1 cellular context compared by ENCODE assay signal in genomic region chr22:37639771-37640590, GRCh38.
TF ChIP-seq lines count a peak whose summit lies in the region.

No MANE protein-coding gene starts in this region.

TF ChIP-seq in HepG2, 621 proteins besides CTCF, POLR2A, EP300 and RAD21 (continued from another document and continues in another):
- no peak for TF ChIP-seq GMEB2 (CRISPR knock-in tag; IDR thresholded peaks at IDR 0.05; ENCODE audit: low read depth)
- TF ChIP-seq ZEB1 (IDR thresholded peaks at IDR 0.05; ENCODE audit: insufficient replicate concordance, low read depth) = no peak
- peak; percentile 45; the same call in 1 of the 2 replicates for TF ChIP-seq ZNF609 (CRISPR knock-in tag; IDR thresholded peaks at IDR 0.05; ENCODE audit: borderline replicate concordance)
- no peak for TF ChIP-seq ZNF224 (CRISPR knock-in tag; IDR thresholded peaks at IDR 0.05)
- TF ChIP-seq HMGXB4 (CRISPR knock-in tag; IDR thresholded peaks at IDR 0.05; ENCODE audit: borderline replicate concordance in 1 of 2, low read depth in 1 of 2) = peak in 1 of 2 experiments; percentile 0; a peak in 1 of 4 replicates
- no peak for TF ChIP-seq HNF1B (CRISPR knock-in tag; IDR thresholded peaks at IDR 0.05)
- no peak for TF ChIP-seq IRX3 (CRISPR knock-in tag; IDR thresholded peaks at IDR 0.05; ENCODE audit: borderline replicate concordance, low read depth)
- no peak for TF ChIP-seq DMTF1 (CRISPR knock-in tag; IDR thresholded peaks at IDR 0.05)
- TF ChIP-seq ZNF749 (CRISPR knock-in tag; IDR thresholded peaks at IDR 0.05; ENCODE audit: borderline replicate concordance) = no peak
- TF ChIP-seq FOXO1 (CRISPR knock-in tag; IDR thresholded peaks at IDR 0.05) = no peak
- no peak for TF ChIP-seq HDAC6 (IDR thresholded peaks at IDR 0.05; ENCODE audit: low read depth, low read length)
- TF ChIP-seq SRF (IDR thresholded peaks at IDR 0.05; ENCODE audit: low read depth, low read length) = no peak
- no peak for TF ChIP-seq GATA4 (IDR thresholded peaks at IDR 0.05; ENCODE audit: borderline replicate concordance, low read depth)
- no peak for TF ChIP-seq CHCHD3 (CRISPR knock-in tag; IDR thresholded peaks at IDR 0.05)
- TF ChIP-seq ZNF660 (CRISPR knock-in tag; IDR thresholded peaks at IDR 0.05; ENCODE audit: borderline replicate concordance, low read depth) = no peak
- TF ChIP-seq REPIN1 (CRISPR knock-in tag; IDR thresholded peaks at IDR 0.05; ENCODE audit: borderline replicate concordance, low read depth) = no peak
- TF ChIP-seq RORA (CRISPR knock-in tag; IDR thresholded peaks at IDR 0.05) = no peak
- TF ChIP-seq ZMYM3 (CRISPR knock-in tag; IDR thresholded peaks at IDR 0.05) = peak; percentile 88
- TF ChIP-seq ZNF34 (CRISPR knock-in tag; IDR thresholded peaks at IDR 0.05; ENCODE audit: borderline replicate concordance) = no peak
- no peak for TF ChIP-seq NCOR1 (IDR thresholded peaks at IDR 0.05; ENCODE audit: borderline replicate concordance, low read length)
- TF ChIP-seq SMARCE1 (IDR thresholded peaks at IDR 0.05; ENCODE audit: borderline replicate concordance) = no peak
- TF ChIP-seq SP1 (IDR thresholded peaks at IDR 0.05) = no peak
- no peak for TF ChIP-seq SP1 (CRISPR knock-in tag; IDR thresholded peaks at IDR 0.05)
- 0 out of 2 replicates have a peak, but pooled peaks have one; percentile 46 for TF ChIP-seq ZNF263 (CRISPR knock-in tag; IDR thresholded peaks at IDR 0.05)
- no peak for TF ChIP-seq NR3C1 (CRISPR knock-in tag; IDR thresholded peaks at IDR 0.05)
- 0 out of 2 replicates have a peak, but pooled peaks have one; percentile 6 for TF ChIP-seq ZNF770 (CRISPR knock-in tag; IDR thresholded peaks at IDR 0.05)
- no peak for TF ChIP-seq ZNF547 (CRISPR knock-in tag; IDR thresholded peaks at IDR 0.05)
- no peak for TF ChIP-seq TRIM24 (CRISPR knock-in tag; IDR thresholded peaks at IDR 0.05)
- TF ChIP-seq ZSCAN22 (CRISPR knock-in tag; IDR thresholded peaks at IDR 0.05) = no peak
- no peak for TF ChIP-seq MXD1 (CRISPR knock-in tag; IDR thresholded peaks at IDR 0.05)
- no peak for TF ChIP-seq ZBTB10 (CRISPR knock-in tag; IDR thresholded peaks at IDR 0.05; ENCODE audit: borderline replicate concordance)
- TF ChIP-seq JDP2 (CRISPR knock-in tag; IDR thresholded peaks at IDR 0.05; ENCODE audit: borderline replicate concordance) = no peak
- TF ChIP-seq ZNF230 (CRISPR knock-in tag; IDR thresholded peaks at IDR 0.05) = no peak
- TF ChIP-seq TFE3 (CRISPR knock-in tag; IDR thresholded peaks at IDR 0.05) = no peak
- TF ChIP-seq THAP8 (CRISPR knock-in tag; IDR thresholded peaks at IDR 0.05; ENCODE audit: borderline replicate concordance) = no peak
- TF ChIP-seq ZNF740 (CRISPR knock-in tag; IDR thresholded peaks at IDR 0.05) = no peak
- no peak for TF ChIP-seq TFDP1 (CRISPR knock-in tag; IDR thresholded peaks at IDR 0.05; ENCODE audit: borderline replicate concordance)
- no peak for TF ChIP-seq ZNF615 (CRISPR knock-in tag; IDR thresholded peaks at IDR 0.05; ENCODE audit: borderline replicate concordance)
